Comparison of ENCODE assay signal across 24 cellular contexts in genomic region chr3:114253505-114253904, GRCh38. TPM values are rescaled to one million over a fixed set of nuclear protein-coding genes. Genes with fewer than 3 reads are reported as not detected.
"Had no signal": no experiment of that assay in that cellular context is flagged by ENCODE, and none has a peak within 500 bp of the region (broad histone marks: within the 10 kb centered on the region; RNA-seq: fewer than 3 reads in every experiment).

No MANE protein-coding gene starts in this region.

- H3K36me3 ChIP-seq: SJCRH30, spleen, thyroid gland, WERI-Rb-1 had no signal

- ATAC-seq: body of pancreas, foreskin keratinocyte, left cardiac atrium had no signal

- H3K4me1 Mint-ChIP-seq: nephron had no signal

- H3K27ac Mint-ChIP-seq: activated naive CD4-positive, alpha-beta T cell treated with anti-CD3 and anti-CD28 coated beads, Interleukin-2, amount 50 U/mL, for 24 hours; nephron had no signal

- H3K27me3 Mint-ChIP-seq: activated naive CD4-positive, alpha-beta T cell treated with anti-CD3 and anti-CD28 coated beads, Interleukin-2, amount 50 U/mL, for 24 hours had no signal

- DNase-seq: activated CD4-positive, alpha-beta T cell treated with anti-CD3 and anti-CD28 coated beads for 4 hours; activated effector memory CD4-positive, alpha-beta T cell treated with anti-CD3 and anti-CD28 coated beads, Interleukin-2, amount 50 U/mL, for 16 hours; activated T-cell treated with anti-CD3 and anti-CD28 coated beads, Interleukin-2, amount 50 U/mL, for 1 hour; body of pancreas; dorsolateral prefrontal cortex; left cardiac atrium; mesendoderm; SJCRH30; spleen; stimulated activated CD4-positive, alpha-beta T cell treated with anti-CD3 and anti-CD28 coated beads, Interleukin-4, amount 100 ng/mL, for 4 hours; stimulated activated naive CD4-positive, alpha-beta T cell treated with Interleukin-2 at 50 U/mL for 16 hours; thyroid gland; WERI-Rb-1 had no signal

- H3K9me3 ChIP-seq: body of pancreas, SJCRH30, thyroid gland had no signal

- H3K27me3 ChIP-seq: body of pancreas, dorsolateral prefrontal cortex, foreskin keratinocyte, hepatocyte, SJCRH30, spleen, thyroid gland had no signal

- H3K4me3 ChIP-seq: body of pancreas, dorsolateral prefrontal cortex, hepatocyte, SJCRH30, spleen, thyroid gland had no signal

- H3K4me1 ChIP-seq: body of pancreas, foreskin keratinocyte, parathyroid adenoma, SJCRH30, spleen, thyroid gland had no signal

- H3K27ac ChIP-seq: body of pancreas, dorsolateral prefrontal cortex, epithelial cell of prostate, foreskin keratinocyte, hepatocyte, parathyroid adenoma, SJCRH30, spleen, thyroid gland, WERI-Rb-1 had no signal

- H3K9me3 Mint-ChIP-seq: activated naive CD4-positive, alpha-beta T cell treated with anti-CD3 and anti-CD28 coated beads, Interleukin-2, amount 50 U/mL, for 24 hours had no signal

- H3K4me3 Mint-ChIP-seq: activated naive CD4-positive, alpha-beta T cell treated with anti-CD3 and anti-CD28 coated beads, Interleukin-2, amount 50 U/mL, for 24 hours; nephron had no signal

RNA-seq across cellular contexts. Expression of gene ZNF80, which starts 16.1 kb away (rescaled TPM):
- total RNA-seq: body of pancreas, cardiac septum, fibroblast of lung, foreskin keratinocyte, hepatocyte, left cardiac atrium, lower leg skin, renal cortical epithelial cell, thyroid gland, ureter had no signal
- polyA plus RNA-seq: fibroblast of lung, foreskin keratinocyte, hepatocyte had no signal

RNA-seq across cellular contexts. Expression of gene TIGIT, which starts 40.3 kb away (rescaled TPM):
- total RNA-seq: body of pancreas, fibroblast of lung, foreskin keratinocyte, hepatocyte, renal cortical epithelial cell had no signal
- polyA plus RNA-seq: fibroblast of lung, foreskin keratinocyte had no signal
